8 cellular contexts compared by ENCODE assay signal in genomic region chr7:155297517-155298287, GRCh38. TPM values are rescaled to one million over a fixed set of nuclear protein-coding genes. Genes with fewer than 3 reads are reported as not detected.
DNase-seq lines count a peak whose midpoint lies in the region; ATAC-seq lines count a peak whose summit lies in the region.

Gene INSIG1, plus strand, starts transcription at chr7:155297878. Its CDS starts 408 bp downstream, at chr7:155298286.

- H3K9me3 Mint-ChIP-seq in activated CD4-positive, alpha-beta memory T cell treated with anti-CD3 and anti-CD28 coated beads, Interleukin-2, amount 10 ng/mL, durations not matched to agents 7 days and 5 days = peaks cover 3% of the 10 kb centered on the region

- peaks cover 2% of the 10 kb centered on the region for H3K27me3 Mint-ChIP-seq in activated CD4-positive, alpha-beta memory T cell treated with anti-CD3 and anti-CD28 coated beads, Interleukin-2, amount 10 ng/mL, durations not matched to agents 7 days and 5 days

- peaks cover 0 to 15% of the 10 kb centered on the region in 2 donors for H3K36me3 ChIP-seq in duodenal mucosa (ENCODE audit: control insufficient read depth in 1 of 2, insufficient read depth in 2 of 2, low read length in 2 of 2)

- H3K4me3 Mint-ChIP-seq in activated CD4-positive, alpha-beta memory T cell treated with anti-CD3 and anti-CD28 coated beads, Interleukin-2, amount 10 ng/mL, durations not matched to agents 7 days and 5 days = peak within 1 kb of the TSS; percentile 89

- peaks cover 56% of the 10 kb centered on the region for H3K4me1 Mint-ChIP-seq in activated CD4-positive, alpha-beta memory T cell treated with anti-CD3 and anti-CD28 coated beads, Interleukin-2, amount 10 ng/mL, durations not matched to agents 7 days and 5 days

- no peaks in the 10 kb centered on the region for H3K27me3 ChIP-seq in duodenal mucosa (ENCODE audit: control insufficient read depth in 1 of 2, insufficient read depth in 2 of 2, low read length in 2 of 2)

- no peaks in the 10 kb centered on the region for H3K9me3 ChIP-seq in duodenal mucosa (ENCODE audit: control insufficient read depth in 1 of 2, low read length in 2 of 2)

- peaks cover 29 to 39% of the 10 kb centered on the region in 2 donors for H3K4me1 ChIP-seq in duodenal mucosa (ENCODE audit: control insufficient read depth in 1 of 2, insufficient read depth in 2 of 2, low read length in 2 of 2)

- peak within 1 kb of the TSS; percentile 99 for H3K27ac Mint-ChIP-seq in activated CD4-positive, alpha-beta memory T cell treated with anti-CD3 and anti-CD28 coated beads, Interleukin-2, amount 10 ng/mL, durations not matched to agents 7 days and 5 days

- peaks cover 57% of the 10 kb centered on the region for H3K36me3 Mint-ChIP-seq in activated CD4-positive, alpha-beta memory T cell treated with anti-CD3 and anti-CD28 coated beads, Interleukin-2, amount 10 ng/mL, durations not matched to agents 7 days and 5 days (ENCODE audit: low read depth)

- peak within 1 kb of the TSS; percentile 83 for H3K27ac ChIP-seq in duodenal mucosa (ENCODE audit: low read depth, low read length)

- H3K9ac ChIP-seq in duodenal mucosa (ENCODE audit: low read depth in 1 of 2, low read length in 2 of 2) = peak within 1 kb of the TSS; percentile 78 to 94

- POLR2A ChIA-PET in activated CD4-positive, alpha-beta memory T cell treated with anti-CD3 and anti-CD28 coated beads, Interleukin-2, amount 10 ng/mL, durations not matched to agents 7 days and 5 days (lab: Charles Lee) = interaction anchor here (0.9 to 5.8 kb wide), 26 partner anchors 8 to 1652 kb away, joined by 3 to 305 read pairs (median 8); partner anchors contain the start of genes PAXIP1 and RBM33

- ATAC-seq in GM19395 (IDR thresholded peaks at IDR 0.05; ENCODE audit: unreplicated experiment) (peak; percentile 60), HG03558 (IDR thresholded peaks at IDR 0.05; ENCODE audit: extremely low read depth, unreplicated experiment) (peak; percentile 42)

- peak within 1 kb of the TSS; percentile 88 to 90 for H3K4me3 ChIP-seq in duodenal mucosa (ENCODE audit: low read depth in 1 of 2, low read length in 2 of 2)

- CTCF ChIA-PET in activated CD4-positive, alpha-beta memory T cell treated with anti-CD3 and anti-CD28 coated beads, Interleukin-2, amount 10 ng/mL, durations not matched to agents 7 days and 5 days (lab: Charles Lee) = interaction anchor here (1.0 to 4.8 kb wide), 6 partner anchors 15 to 370 kb away, joined by 3 to 58 read pairs (median 8); no protein-coding TSS in a partner anchor

- DNase-seq in CD1c-positive myeloid dendritic cell (ENCODE audit: extremely low spot score) (peak; percentile 98), NCI-H748 treated with DMSO at 0.1 percent for 48 hours (lab: John Stamatoyannopoulos, UW) (peak; percentile 73), lung microvascular endothelial cell (ENCODE audit: low read depth in 2 of 2) (peak; percentile 96 to 97)
- peak; percentile 93 for DNase-seq in activated CD4-positive, alpha-beta memory T cell treated with anti-CD3 and anti-CD28 coated beads, Interleukin-2, amount 10 ng/mL, durations not matched to agents 7 days and 5 days
- DNase-seq in stimulated activated CD4-positive, alpha-beta T cell treated with anti-CD3 and anti-CD28 coated beads, TNF-alpha, amount 100 ng/mL, for 48 hours (ENCODE audit: low read depth in 3 of 3) = peak; percentile 80 to 85 (median 85)

RNA-seq across cellular contexts. Expression of gene INSIG1, which starts in this region (rescaled TPM):
- total RNA-seq in activated CD4-positive, alpha-beta memory T cell treated with anti-CD3 and anti-CD28 coated beads, Interleukin-2, amount 10 ng/mL, durations not matched to agents 7 days and 5 days = 100 to 1,000 TPM; 276 to 283 TPM
- 42.1 and 66.5 TPM in 2 replicates for total RNA-seq in lung microvascular endothelial cell

Comparison
In these comparisons a context has a peak if more than half of its experiments do, and no peak if none do; other contexts are left out.
1. Peak in every context shown above with its lines: DNase-seq, ATAC-seq, H3K4me3 ChIP-seq and H3K27ac ChIP-seq.